ENCODE assay signal across 26 cellular contexts in genomic region chr21:37427221-37427620, GRCh38.
"Had no signal": no experiment of that assay in that cellular context is flagged by ENCODE, and none has a peak within 500 bp of the region (broad histone marks: within the 10 kb centered on the region; RNA-seq: fewer than 3 reads in every experiment).

No MANE protein-coding gene starts in this region.

- H3K27ac ChIP-seq: colonic mucosa, hepatocyte, sigmoid colon, suprapubic skin, tibial artery had no signal

- H3K4me3 ChIP-seq: colonic mucosa, gastrocnemius medialis, hepatocyte, mucosa of descending colon, sigmoid colon, suprapubic skin, tibial artery had no signal

- H3K9me3 ChIP-seq: colonic mucosa, gastrocnemius medialis, mucosa of descending colon, sigmoid colon, suprapubic skin, tibial artery had no signal

- H3K27me3 ChIP-seq: colonic mucosa, gastrocnemius medialis, hepatocyte, sigmoid colon, suprapubic skin, tibial artery had no signal

- DNase-seq: activated CD4-positive, alpha-beta T cell treated with anti-CD3 and anti-CD28 coated beads, Interleukin-2, amount 10 ng/mL, durations not matched to agents 7 days and 5 days; activated CD4-positive, CD25-positive, alpha-beta regulatory T cell treated with anti-CD3 and anti-CD28 coated beads, Interleukin-2, amount 50 U/mL, for 72 hours; activated CD8-positive, alpha-beta T cell treated with anti-CD3 and anti-CD28 coated beads for 36 hours; activated naive CD4-positive, alpha-beta T cell; activated naive CD8-positive, alpha-beta T cell treated with anti-CD3 and anti-CD28 coated beads, Interleukin-2, amount 10 ng/mL, durations not matched to agents 7 days and 5 days; activated T-cell treated with anti-CD3 and anti-CD28 coated beads, Interleukin-2, amount 50 U/mL, for 48 hours; amniotic stem cell; colonic mucosa; effector CD8-positive, alpha-beta T cell; gastrocnemius medialis; islet precursor cell; left cardiac atrium; left ventricle myocardium superior; mucosa of descending colon; sigmoid colon; small intestine; stimulated activated CD4-positive, alpha-beta T cell treated with anti-CD3 and anti-CD28 coated beads, Interleukin-1b, Interleukin-23, amount 100 ng/mL, for 48 hours; stimulated activated naive CD4-positive, alpha-beta T cell; SW 1271; T1000; tibial artery had no signal

- H3K4me3 Mint-ChIP-seq: activated CD4-positive, alpha-beta T cell treated with anti-CD3 and anti-CD28 coated beads, Interleukin-2, amount 10 ng/mL, durations not matched to agents 7 days and 5 days; activated CD8-positive, alpha-beta T cell treated with anti-CD3 and anti-CD28 coated beads for 36 hours; activated naive CD8-positive, alpha-beta T cell treated with anti-CD3 and anti-CD28 coated beads, Interleukin-2, amount 10 ng/mL, durations not matched to agents 7 days and 5 days; nephron; T-helper 1 cell treated with Interleukin-12 subunit alpha and Interleukin-12 subunit beta and Interleukin-4 antibody, amounts not matched to agents 30 μg/mL and 1 μg/mL, for 36 hours had no signal

- H3K27ac Mint-ChIP-seq: activated CD4-positive, alpha-beta T cell treated with anti-CD3 and anti-CD28 coated beads, Interleukin-2, amount 10 ng/mL, durations not matched to agents 7 days and 5 days; activated CD8-positive, alpha-beta T cell treated with anti-CD3 and anti-CD28 coated beads for 36 hours; activated naive CD8-positive, alpha-beta T cell treated with anti-CD3 and anti-CD28 coated beads, Interleukin-2, amount 10 ng/mL, durations not matched to agents 7 days and 5 days; activated T-helper 2 cell treated with anti-CD3 and anti-CD28 coated beads, Interferon-gamma antibody, Interleukin-2, Interleukin-4, amounts not matched to agents 10 μg/mL and 5 μg/mL and 100 μg/mL, durations not matched to agents 14 hours and 24 hours and 36 hours; nephron; T-helper 1 cell treated with Interleukin-12 subunit alpha and Interleukin-12 subunit beta and Interleukin-4 antibody, amounts not matched to agents 30 μg/mL and 1 μg/mL, for 36 hours had no signal

- H3K27me3 Mint-ChIP-seq: activated CD4-positive, alpha-beta T cell treated with anti-CD3 and anti-CD28 coated beads, Interleukin-2, amount 10 ng/mL, durations not matched to agents 7 days and 5 days; activated CD8-positive, alpha-beta T cell treated with anti-CD3 and anti-CD28 coated beads for 36 hours; activated naive CD8-positive, alpha-beta T cell treated with anti-CD3 and anti-CD28 coated beads, Interleukin-2, amount 10 ng/mL, durations not matched to agents 7 days and 5 days had no signal

- H2AFZ ChIP-seq: hepatocyte had no signal

- ATAC-seq: activated CD8-positive, alpha-beta T cell treated with anti-CD3 and anti-CD28 coated beads for 36 hours; gastrocnemius medialis; left cardiac atrium; left ventricle myocardium superior; mucosa of descending colon had no signal

- H3K4me2 ChIP-seq: hepatocyte had no signal

- H3K36me3 ChIP-seq: colonic mucosa had no signal

- H3K9me3 Mint-ChIP-seq: activated CD4-positive, alpha-beta T cell treated with anti-CD3 and anti-CD28 coated beads, Interleukin-2, amount 10 ng/mL, durations not matched to agents 7 days and 5 days; activated T-helper 2 cell treated with anti-CD3 and anti-CD28 coated beads, Interferon-gamma antibody, Interleukin-2, Interleukin-4, amounts not matched to agents 10 μg/mL and 5 μg/mL and 100 μg/mL, durations not matched to agents 14 hours and 24 hours and 36 hours; T-helper 1 cell treated with Interleukin-12 subunit alpha and Interleukin-12 subunit beta and Interleukin-4 antibody, amounts not matched to agents 30 μg/mL and 1 μg/mL, for 36 hours had no signal
